In genomic region chr2:64157792-64158191, GRCh38 we compare ENCODE assay signal across 25 cellular contexts. TPM values are rescaled to one million over a fixed set of nuclear protein-coding genes. Genes with fewer than 3 reads are reported as not detected.
A peak's percentile ranks its signal among the peaks of the same experiment; 100 is the strongest.
DNase-seq lines count a peak whose midpoint lies in the region; ATAC-seq, FAIRE-seq and TF ChIP-seq lines count a peak whose summit lies in the region.
"Had no signal": no experiment of that assay in that cellular context is flagged by ENCODE, and none has a peak within 500 bp of the region (broad histone marks: within the 10 kb centered on the region; RNA-seq: fewer than 3 reads in every experiment).

No MANE protein-coding gene starts in this region.

- H3K4me1 Mint-ChIP-seq in T-cell = no peaks in the 10 kb centered on the region
- H3K4me1 Mint-ChIP-seq: activated CD8-positive, alpha-beta memory T cell treated with anti-CD3 and anti-CD28 coated beads, Interleukin-2, amount 10 ng/mL, durations not matched to agents 7 days and 5 days; naive thymus-derived CD8-positive, alpha-beta T cell had no signal

- no peak overlapping the region for H3K27ac ChIP-seq in K562 (ENCODE audit: extremely low read depth, low read depth, low read length)
- H3K27ac ChIP-seq: BLaER1, gastrocnemius medialis, thoracic aorta had no signal

- peaks cover 0 to 2% of the 10 kb centered on the region in 2 donors for H3K27me3 Mint-ChIP-seq in T-cell

- H3K4me1 ChIP-seq in K562 (replicated peaks in 1 of 2; ENCODE audit: control insufficient read depth in 2 of 2, insufficient read depth in 2 of 2, low read length in 2 of 2) = peaks cover 0 to 2% of the 10 kb centered on the region in 2 experiments; a peak in 2 of 5 replicates
- H3K4me1 ChIP-seq: colonic mucosa had no signal

- CTCF ChIA-PET in K562 (lab: Yijun Ruan, JAX; ENCODE audit: low intra/inter-chr PET ratio) (no interaction called here), T-cell (lab: Charles Lee) (no interaction called here)

- no peak overlapping the region for H3K4me3 ChIP-seq in K562
- H3K4me3 ChIP-seq: BLaER1, colonic mucosa, gastrocnemius medialis, lung, thoracic aorta had no signal

- no peak for TF ChIP-seq CTCF in K562 (IDR thresholded peaks at IDR 0.05 in 2 of 3, conservative IDR thresholded peaks at IDR 0.05 in 1 of 3; ENCODE audit: insufficient read depth in 2 of 3, low read depth in 1 of 3, low read length in 3 of 3)

- no peak overlapping the region for H3K9ac ChIP-seq in K562 (ENCODE audit: insufficient read depth in 1 of 2, low read depth in 2 of 2, low read length in 2 of 2)
- H3K9ac ChIP-seq: BLaER1 had no signal

- no TSS peak for BruUV-seq in K562 (replicated peaks; lab: Mats Ljungman, UMichigan)

- POLR2A ChIA-PET in K562 (lab: Yijun Ruan, JAX) (no interaction called here), T-cell (lab: Charles Lee) (no interaction called here)

- TF ChIP-seq POLR2A in K562 (conservative IDR thresholded peaks at IDR 0.05) = no peak

- H3K9me1 ChIP-seq in K562 (ENCODE audit: control insufficient read depth, insufficient read depth, low read length) = no peaks in the 10 kb centered on the region

- H3K9me3 ChIP-seq in K562 (replicated peaks; ENCODE audit: control insufficient read depth, insufficient read depth, low read depth, low read length) = no peaks in the 10 kb centered on the region
- H3K9me3 ChIP-seq: BLaER1, colonic mucosa, gastrocnemius medialis, thoracic aorta had no signal

- TF ChIP-seq EP300 in K562 (IDR thresholded peaks at IDR 0.05; ENCODE audit: low read length) = no peak

- no peak overlapping the region for H3K4me2 ChIP-seq in K562 (ENCODE audit: insufficient read depth, low read length)
- H3K4me2 ChIP-seq: BLaER1 had no signal

- no peak for FAIRE-seq in K562 (lab: Jason Lieb, UNC)
- FAIRE-seq: D721Med, endometrium, TTC549 had no signal

- no peaks in the 10 kb centered on the region for H3K79me2 ChIP-seq in K562 (ENCODE audit: control insufficient read depth, insufficient read depth, low read length)

- DNase-seq in M059J (ENCODE audit: low read depth) = peak; percentile 6
- DNase-seq in K562 (ENCODE audit: extremely low read depth in 1 of 4, low spot score in 3 of 4) = no peak
- DNase-seq in iPS-NIHi11 (ENCODE audit: low spot score) = peak; percentile 24
- peak; percentile 96 for DNase-seq in renal cortical epithelial cell (ENCODE audit: low read depth)
- DNase-seq in cerebellar nuclear complex (lab: John Stamatoyannopoulos, UW) = no peak
- DNase-seq in T-cell = no peak
- DNase-seq: activated CD4-positive, alpha-beta T cell treated with anti-CD3 and anti-CD28 coated beads for 4 hours; activated CD8-positive, alpha-beta memory T cell treated with anti-CD3 and anti-CD28 coated beads, Interleukin-2, amount 10 ng/mL, durations not matched to agents 7 days and 5 days; amniotic stem cell; colonic mucosa; gastrocnemius medialis; GDM1; MM.1S; naive thymus-derived CD8-positive, alpha-beta T cell; NCI-H1694 treated with DMSO at 0.1 percent for 48 hours; posterior cingulate gyrus; RPMI8226; SW 1271 had no signal

- TF ChIP-seq RAD21 in K562 (CRISPR knock-in tag; conservative IDR thresholded peaks at IDR 0.05 in 1 of 2, IDR thresholded peaks at IDR 0.05 in 1 of 2) = no peak

- in situ Hi-C loops in K562 (cut with MboI) = no loop called here

- no peak overlapping the region for H3K27ac Mint-ChIP-seq in T-cell
- H3K27ac Mint-ChIP-seq: activated CD8-positive, alpha-beta memory T cell treated with anti-CD3 and anti-CD28 coated beads, Interleukin-2, amount 10 ng/mL, durations not matched to agents 7 days and 5 days; naive thymus-derived CD8-positive, alpha-beta T cell had no signal

- no peaks in the 10 kb centered on the region for H4K20me1 ChIP-seq in K562 (replicated peaks; ENCODE audit: control insufficient read depth, insufficient read depth, low read length)
- H4K20me1 ChIP-seq: BLaER1 had no signal

- no peaks in the 10 kb centered on the region for H3K9me3 Mint-ChIP-seq in T-cell
- H3K9me3 Mint-ChIP-seq: naive thymus-derived CD8-positive, alpha-beta T cell had no signal

- H2AFZ ChIP-seq in K562 (ENCODE audit: low read depth, low read length) = no peak overlapping the region

- ATAC-seq in K562 = no peak
- ATAC-seq in GM21717 (IDR thresholded peaks at IDR 0.05; ENCODE audit: unreplicated experiment) = no peak
- no peak for ATAC-seq in T-cell (replicated peaks in 1 of 4)
- ATAC-seq: activated CD8-positive, alpha-beta memory T cell treated with anti-CD3 and anti-CD28 coated beads, Interleukin-2, amount 10 ng/mL, durations not matched to agents 7 days and 5 days; naive thymus-derived CD8-positive, alpha-beta T cell had no signal

- H3K27me3 ChIP-seq in K562 (ENCODE audit: control insufficient read depth in 2 of 2, insufficient read depth in 2 of 2, low read length in 2 of 2) = no peaks in the 10 kb centered on the region
- H3K27me3 ChIP-seq: BLaER1, colonic mucosa, gastrocnemius medialis had no signal

- no peaks in the 10 kb centered on the region for H3K36me3 ChIP-seq in K562 (ENCODE audit: control insufficient read depth, insufficient read depth, low read length)
- H3K36me3 ChIP-seq: BLaER1, colonic mucosa, gastrocnemius medialis, thoracic aorta had no signal

- no peaks in the 10 kb centered on the region for H3K36me3 Mint-ChIP-seq in T-cell
- H3K36me3 Mint-ChIP-seq: activated CD8-positive, alpha-beta memory T cell treated with anti-CD3 and anti-CD28 coated beads, Interleukin-2, amount 10 ng/mL, durations not matched to agents 7 days and 5 days; naive thymus-derived CD8-positive, alpha-beta T cell had no signal

- H3K4me3 Mint-ChIP-seq in T-cell = no peak overlapping the region
- H3K4me3 Mint-ChIP-seq: activated CD8-positive, alpha-beta memory T cell treated with anti-CD3 and anti-CD28 coated beads, Interleukin-2, amount 10 ng/mL, durations not matched to agents 7 days and 5 days; naive thymus-derived CD8-positive, alpha-beta T cell had no signal

- intact Hi-C loops in K562 (cut with micrococcal nuclease) = no loop called here

TF ChIP-seq in K562, 482 proteins besides CTCF, POLR2A, EP300 and RAD21:
- TF ChIP-seq KLF10 (CRISPR knock-in tag; IDR thresholded peaks at IDR 0.05) (no peak), CEBPB (tag; IDR thresholded peaks at IDR 0.05) (peak; percentile 45; the same call in 1 of the 2 replicates)

RNA-seq across cellular contexts. Expression of gene PELI1, which starts 13.6 kb away (rescaled TPM):
- 2.3 and 2.6 TPM in 2 replicates for total RNA-seq in M059J (2014; rRNA removed; shearing (Covaris generic))
- 3.4 and 10.9 TPM in 2 replicates for total RNA-seq in K562 (2011; cell fraction: chromatin; rRNA removed; ENCODE audit: low replicate concordance)
- total RNA-seq in K562 (2011; cell fraction: nucleolus; rRNA removed) = 4.5 TPM in 2 replicates
- 5.6 and 9.8 TPM in 2 replicates for total RNA-seq in K562 (2011; cell fraction: nucleoplasm; rRNA removed)
- total RNA-seq in K562 (2014; rRNA removed) = 11.6 and 12.9 TPM in 2 replicates
- 12.1 and 13.1 TPM in 2 replicates for total RNA-seq in K562 (2014; rRNA removed; fragmentation: Illumina TruSeq; extraction: Trizol)
- total RNA-seq in K562 (2015; rRNA removed; fragmentation: Illumina TruSeq; extraction: Trizol) = 7.5 and 7.7 TPM in 2 replicates
- 15.7 and 19.2 TPM in 2 replicates for total RNA-seq in K562 (2021)
- polyA plus RNA-seq in K562 (2011; rRNA removed) = 16.0 and 16.6 TPM in 2 replicates
- polyA plus RNA-seq in K562 (2011; cell fraction: cytosol; rRNA removed) = 7.9 and 9.6 TPM in 2 replicates
- polyA plus RNA-seq in K562 (2011; cell fraction: nucleus; rRNA removed) = 5.6 and 9.5 TPM in 2 replicates
- 7.5 and 9.0 TPM in 2 replicates for polyA plus RNA-seq in K562 (2012)
- polyA plus RNA-seq in K562 (2014; fragmentation: Illumina TruSeq; extraction: Trizol) = 10.8 and 12.5 TPM in 2 replicates
- 1 to 10 TPM; 3.3 to 3.9 TPM for polyA plus RNA-seq in K562 (2014; fragmentation: Nextera tagmentation; extraction: Ambion mirVana)
- 9.2 and 12.5 TPM in 2 replicates for polyA plus RNA-seq in K562 (2014; rRNA removed)
- 22.7 and 28.5 TPM in 2 replicates for polyA minus RNA-seq in K562 (2011; rRNA and poly(A)+ RNA removed)
- 9.3 and 11.4 TPM in 2 replicates for polyA minus RNA-seq in K562 (2011; cell fraction: cytosol; rRNA and poly(A)+ RNA removed)
- polyA minus RNA-seq in K562 (2011; cell fraction: nucleus; rRNA and poly(A)+ RNA removed) = 14.3 and 21.9 TPM in 2 replicates
- 23.4 and 39.5 TPM in 2 replicates for total RNA-seq in renal cortical epithelial cell
- total RNA-seq in T-cell = 100 to 1,000 TPM in 2 of 5 donors, 10 to 100 TPM in 3; 41.9 to 195 (median 50.4) TPM

Comparison
In these comparisons a context has a peak if more than half of its experiments do, and no peak if none do; other contexts are left out.
1. DNase-seq: peak in M059J (single experiment), iPS-NIHi11 (single experiment) and renal cortical epithelial cell (single experiment); none in K562 (0 of 4), cerebellar nuclear complex (0 of 2) and T-cell (0 of 34).